8 cellular contexts compared by ENCODE assay signal in genomic region chr19:17073869-17074627, GRCh38.
DNase-seq lines count a peak whose midpoint lies in the region; ATAC-seq and TF ChIP-seq lines count a peak whose summit lies in the region.

No MANE protein-coding gene starts in this region.

- H3K27me3 ChIP-seq in NT2/D1 (ENCODE audit: insufficient read depth, insufficient read length): no peaks in the 10 kb centered on the region
- no peaks in the 10 kb centered on the region for H3K27me3 ChIP-seq in neutrophil

- no peaks in the 10 kb centered on the region for H3K9me3 Mint-ChIP-seq in effector memory CD8-positive, alpha-beta T cell

- peak overlapping the region; percentile 98 for H3K9ac ChIP-seq in NT2/D1 (ENCODE audit: insufficient read length, low read depth)

- peaks cover 26% of the 10 kb centered on the region for H3K36me3 Mint-ChIP-seq in effector memory CD8-positive, alpha-beta T cell (ENCODE audit: insufficient read depth)

- DNase-seq in activated effector memory CD4-positive, alpha-beta T cell treated with anti-CD3 and anti-CD28 coated beads, Interleukin-2, amount 50 U/mL, for 16 hours: peak; percentile 70
- no peak for DNase-seq in activated effector memory CD4-positive, alpha-beta T cell treated with Interleukin-2 at 50 U/mL for 16 hours
- no peak for DNase-seq in NT2/D1 (ENCODE audit: low read depth, low spot score)
- DNase-seq in effector memory CD8-positive, alpha-beta T cell: peak; percentile 24 to 29 (median 26)
- no peak for DNase-seq in SIG-M5 (lab: John Stamatoyannopoulos, UW)
- no peak for DNase-seq in amniotic stem cell (lab: John Stamatoyannopoulos, UW)

- H3K4me3 Mint-ChIP-seq in effector memory CD8-positive, alpha-beta T cell: peak overlapping the region; percentile 92 to 96

- peaks cover 49 to 55% of the 10 kb centered on the region in 2 donors for H3K4me1 Mint-ChIP-seq in effector memory CD8-positive, alpha-beta T cell (ENCODE audit: low read depth in 2 of 2)

- H3K27me3 Mint-ChIP-seq in effector memory CD8-positive, alpha-beta T cell: no peaks in the 10 kb centered on the region

- H3K9me3 ChIP-seq in NT2/D1 (ENCODE audit: insufficient read depth, low read length) (no peaks in the 10 kb centered on the region), neutrophil (no peaks in the 10 kb centered on the region)

- H3K4me1 ChIP-seq in NT2/D1 (ENCODE audit: insufficient read depth, insufficient read length) (peaks cover 19% of the 10 kb centered on the region), neutrophil (ENCODE audit: control insufficient read depth in 1 of 2, insufficient read depth in 1 of 2, low read depth in 1 of 2, low read length in 1 of 2) (peaks cover 42 to 50% of the 10 kb centered on the region in 2 experiments)

- TF ChIP-seq CTCF in neutrophil (IDR thresholded peaks at IDR 0.05): no peak

- ATAC-seq in effector memory CD8-positive, alpha-beta T cell (replicated peaks): peak; percentile 4
- ATAC-seq in HG03045 (IDR thresholded peaks at IDR 0.05; ENCODE audit: unreplicated experiment): no peak

- H3K4me3 ChIP-seq in NT2/D1 (ENCODE audit: insufficient read length, low read depth) (peak overlapping the region; percentile 94), neutrophil (ENCODE audit: low read depth in 1 of 2, low read length in 1 of 2) (peak overlapping the region; percentile 91 to 92)

- H3K36me3 ChIP-seq in NT2/D1 (ENCODE audit: insufficient read depth, insufficient read length, low read length) (peaks cover 64% of the 10 kb centered on the region), neutrophil (peaks cover 11% of the 10 kb centered on the region)

- peak overlapping the region; percentile 95 to 96 for H3K27ac Mint-ChIP-seq in effector memory CD8-positive, alpha-beta T cell

- H3K27ac ChIP-seq in neutrophil: peak overlapping the region; percentile 93

Comparison
In these comparisons a context has a peak if more than half of its experiments do, and no peak if none do; other contexts are left out.
1. DNase-seq: peak in activated effector memory CD4-positive, alpha-beta T cell treated with anti-CD3 and anti-CD28 coated beads, Interleukin-2, amount 50 U/mL, for 16 hours (single experiment) and effector memory CD8-positive, alpha-beta T cell (3 of 3); none in activated effector memory CD4-positive, alpha-beta T cell treated with Interleukin-2 at 50 U/mL for 16 hours (single experiment), NT2/D1 (single experiment), SIG-M5 (single experiment) and amniotic stem cell (single experiment).